1 cellular context compared by ENCODE assay signal in genomic region chr17:54900457-54901229, GRCh38.
TF ChIP-seq lines count a peak whose summit lies in the region.

TOM1L1 (plus strand) TSS chr17:54900852; CDS start chr17:54900866, 14 bp downstream.

TF ChIP-seq in HepG2, 621 proteins besides CTCF, POLR2A, EP300 and RAD21 (continued from another document and continues in another):
- TF ChIP-seq, protein P1, sequence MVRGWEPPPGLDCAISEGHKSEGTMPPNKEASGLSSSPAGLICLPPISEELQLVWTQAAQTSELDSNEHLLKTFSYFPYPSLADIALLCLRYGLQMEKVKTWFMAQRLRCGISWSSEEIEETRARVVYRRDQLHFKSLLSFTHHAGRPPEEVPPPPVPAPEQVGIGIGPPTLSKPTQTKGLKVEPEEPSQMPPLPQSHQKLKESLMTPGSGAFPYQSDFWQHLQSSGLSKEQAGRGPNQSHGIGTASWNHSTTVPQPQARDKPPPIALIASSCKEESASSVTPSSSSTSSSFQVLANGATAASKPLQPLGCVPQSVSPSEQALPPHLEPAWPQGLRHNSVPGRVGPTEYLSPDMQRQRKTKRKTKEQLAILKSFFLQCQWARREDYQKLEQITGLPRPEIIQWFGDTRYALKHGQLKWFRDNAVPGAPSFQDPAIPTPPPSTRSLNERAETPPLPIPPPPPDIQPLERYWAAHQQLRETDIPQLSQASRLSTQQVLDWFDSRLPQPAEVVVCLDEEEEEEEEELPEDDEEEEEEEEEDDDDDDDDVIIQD (CRISPR knock-in tag; IDR thresholded peaks at IDR 0.05; ENCODE audit: low read depth) = peak; percentile 73; the same call in 1 of the 2 replicates
- peak; percentile 89; the same call in 1 of the 2 replicates for TF ChIP-seq REL (CRISPR knock-in tag; conservative IDR thresholded peaks at IDR 0.05)
- 0 out of 2 replicates have a peak, but pooled peaks have one; percentile 11 for TF ChIP-seq ZNF160 (CRISPR knock-in tag; IDR thresholded peaks at IDR 0.05)
- peak; percentile 5; the same call in 1 of the 2 replicates for TF ChIP-seq THAP8 (CRISPR knock-in tag; IDR thresholded peaks at IDR 0.05; ENCODE audit: borderline replicate concordance)
- TF ChIP-seq, protein P2, sequence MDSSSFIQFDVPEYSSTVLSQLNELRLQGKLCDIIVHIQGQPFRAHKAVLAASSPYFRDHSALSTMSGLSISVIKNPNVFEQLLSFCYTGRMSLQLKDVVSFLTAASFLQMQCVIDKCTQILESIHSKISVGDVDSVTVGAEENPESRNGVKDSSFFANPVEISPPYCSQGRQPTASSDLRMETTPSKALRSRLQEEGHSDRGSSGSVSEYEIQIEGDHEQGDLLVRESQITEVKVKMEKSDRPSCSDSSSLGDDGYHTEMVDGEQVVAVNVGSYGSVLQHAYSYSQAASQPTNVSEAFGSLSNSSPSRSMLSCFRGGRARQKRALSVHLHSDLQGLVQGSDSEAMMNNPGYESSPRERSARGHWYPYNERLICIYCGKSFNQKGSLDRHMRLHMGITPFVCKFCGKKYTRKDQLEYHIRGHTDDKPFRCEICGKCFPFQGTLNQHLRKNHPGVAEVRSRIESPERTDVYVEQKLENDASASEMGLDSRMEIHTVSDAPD (CRISPR knock-in tag; IDR thresholded peaks at IDR 0.05) = peak; percentile 85
- 0 out of 2 replicates have a peak, but pooled peaks have one; percentile 15 for TF ChIP-seq PPARG (CRISPR knock-in tag; conservative IDR thresholded peaks at IDR 0.05)
- peak; percentile 61; the same call in 1 of the 2 replicates for TF ChIP-seq ZNF772 (CRISPR knock-in tag; IDR thresholded peaks at IDR 0.05)
- TF ChIP-seq SP4 (CRISPR knock-in tag; IDR thresholded peaks at IDR 0.05) = peak; percentile 86
- TF ChIP-seq ZNF503 (CRISPR knock-in tag; IDR thresholded peaks at IDR 0.05) = no peak
- TF ChIP-seq SAP130 (CRISPR knock-in tag; IDR thresholded peaks at IDR 0.05; ENCODE audit: low read depth) = peak; percentile 74
- TF ChIP-seq, protein P3, sequence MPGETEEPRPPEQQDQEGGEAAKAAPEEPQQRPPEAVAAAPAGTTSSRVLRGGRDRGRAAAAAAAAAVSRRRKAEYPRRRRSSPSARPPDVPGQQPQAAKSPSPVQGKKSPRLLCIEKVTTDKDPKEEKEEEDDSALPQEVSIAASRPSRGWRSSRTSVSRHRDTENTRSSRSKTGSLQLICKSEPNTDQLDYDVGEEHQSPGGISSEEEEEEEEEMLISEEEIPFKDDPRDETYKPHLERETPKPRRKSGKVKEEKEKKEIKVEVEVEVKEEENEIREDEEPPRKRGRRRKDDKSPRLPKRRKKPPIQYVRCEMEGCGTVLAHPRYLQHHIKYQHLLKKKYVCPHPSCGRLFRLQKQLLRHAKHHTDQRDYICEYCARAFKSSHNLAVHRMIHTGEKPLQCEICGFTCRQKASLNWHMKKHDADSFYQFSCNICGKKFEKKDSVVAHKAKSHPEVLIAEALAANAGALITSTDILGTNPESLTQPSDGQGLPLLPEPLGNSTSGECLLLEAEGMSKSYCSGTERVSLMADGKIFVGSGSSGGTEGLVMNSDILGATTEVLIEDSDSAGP (CRISPR knock-in tag; IDR thresholded peaks at IDR 0.05; ENCODE audit: borderline replicate concordance) = peak; percentile 77; the same call in 1 of the 2 replicates
- peak; percentile 80; the same call in 1 of the 2 replicates for TF ChIP-seq ZNF780A (CRISPR knock-in tag; IDR thresholded peaks at IDR 0.05)
- TF ChIP-seq ZNF446 (CRISPR knock-in tag; IDR thresholded peaks at IDR 0.05) = peak; percentile 32; the same call in 1 of the 2 replicates
- TF ChIP-seq ZSCAN25 (CRISPR knock-in tag; IDR thresholded peaks at IDR 0.05) = peak; percentile 63
- 0 out of 2 replicates have a peak, but pooled peaks have one; percentile 11 for TF ChIP-seq ZMYM2 (CRISPR knock-in tag; IDR thresholded peaks at IDR 0.05)
- TF ChIP-seq ZNF589 (CRISPR knock-in tag; conservative IDR thresholded peaks at IDR 0.05) = peak; percentile 80; the same call in 1 of the 2 replicates
- TF ChIP-seq TAF1 (CRISPR knock-in tag; IDR thresholded peaks at IDR 0.05) = peak; percentile 70
- TF ChIP-seq, protein P4, sequence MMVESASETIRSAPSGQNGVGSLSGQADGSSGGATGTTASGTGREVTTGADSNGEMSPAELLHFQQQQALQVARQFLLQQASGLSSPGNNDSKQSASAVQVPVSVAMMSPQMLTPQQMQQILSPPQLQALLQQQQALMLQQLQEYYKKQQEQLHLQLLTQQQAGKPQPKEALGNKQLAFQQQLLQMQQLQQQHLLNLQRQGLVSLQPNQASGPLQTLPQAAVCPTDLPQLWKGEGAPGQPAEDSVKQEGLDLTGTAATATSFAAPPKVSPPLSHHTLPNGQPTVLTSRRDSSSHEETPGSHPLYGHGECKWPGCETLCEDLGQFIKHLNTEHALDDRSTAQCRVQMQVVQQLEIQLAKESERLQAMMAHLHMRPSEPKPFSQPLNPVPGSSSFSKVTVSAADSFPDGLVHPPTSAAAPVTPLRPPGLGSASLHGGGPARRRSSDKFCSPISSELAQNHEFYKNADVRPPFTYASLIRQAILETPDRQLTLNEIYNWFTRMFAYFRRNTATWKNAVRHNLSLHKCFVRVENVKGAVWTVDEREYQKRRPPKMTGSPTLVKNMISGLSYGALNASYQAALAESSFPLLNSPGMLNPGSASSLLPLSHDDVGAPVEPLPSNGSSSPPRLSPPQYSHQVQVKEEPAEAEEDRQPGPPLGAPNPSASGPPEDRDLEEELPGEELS (CRISPR knock-in tag; IDR thresholded peaks at IDR 0.05) = 0 out of 2 replicates have a peak, but pooled peaks have one; percentile 17
- no peak for TF ChIP-seq SP1 (IDR thresholded peaks at IDR 0.05)
- TF ChIP-seq SP1 (CRISPR knock-in tag; IDR thresholded peaks at IDR 0.05) = peak; percentile 48; the same call in 1 of the 2 replicates
- peak; percentile 80 for TF ChIP-seq HIC2 (CRISPR knock-in tag; IDR thresholded peaks at IDR 0.05; ENCODE audit: low read depth)
- peak; percentile 64 for TF ChIP-seq MED1 (CRISPR knock-in tag; IDR thresholded peaks at IDR 0.05)
- TF ChIP-seq CC2D1A (CRISPR knock-in tag; IDR thresholded peaks at IDR 0.05) = no peak
- TF ChIP-seq NONO (IDR thresholded peaks at IDR 0.05) = no peak
- peak; percentile 94 for TF ChIP-seq NONO (CRISPR knock-in tag; conservative IDR thresholded peaks at IDR 0.05)
- TF ChIP-seq NFATC3 (CRISPR knock-in tag; IDR thresholded peaks at IDR 0.05) = no peak
- peak; percentile 64; the same call in 1 of the 2 replicates for TF ChIP-seq ZIK1 (CRISPR knock-in tag; IDR thresholded peaks at IDR 0.05; ENCODE audit: borderline replicate concordance, low read depth)
- TF ChIP-seq ZSCAN29 (CRISPR knock-in tag; conservative IDR thresholded peaks at IDR 0.05) = peak; percentile 76; the same call in 1 of the 2 replicates
- TF ChIP-seq ZNF766 (CRISPR knock-in tag; IDR thresholded peaks at IDR 0.05; ENCODE audit: borderline replicate concordance) = peak; percentile 66; the same call in 1 of the 2 replicates
- no peak for TF ChIP-seq CREM (IDR thresholded peaks at IDR 0.05)
- TF ChIP-seq CREM (CRISPR knock-in tag; IDR thresholded peaks at IDR 0.05) = no peak
- peak; percentile 50; the same call in 1 of the 2 replicates for TF ChIP-seq MTF2 (CRISPR knock-in tag; IDR thresholded peaks at IDR 0.05; ENCODE audit: borderline replicate concordance)
- TF ChIP-seq, protein P5, sequence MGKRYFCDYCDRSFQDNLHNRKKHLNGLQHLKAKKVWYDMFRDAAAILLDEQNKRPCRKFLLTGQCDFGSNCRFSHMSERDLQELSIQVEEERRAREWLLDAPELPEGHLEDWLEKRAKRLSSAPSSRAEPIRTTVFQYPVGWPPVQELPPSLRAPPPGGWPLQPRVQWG (CRISPR knock-in tag; IDR thresholded peaks at IDR 0.05; ENCODE audit: borderline replicate concordance, low read depth) = no peak
- TF ChIP-seq SKI (IDR thresholded peaks at IDR 0.05; ENCODE audit: partially characterized antibody) = no peak
- TF ChIP-seq ZBTB40 (IDR thresholded peaks at IDR 0.05) = no peak
- TF ChIP-seq ZBTB40 (CRISPR knock-in tag; IDR thresholded peaks at IDR 0.05) = peak; percentile 70
- peak; percentile 57 for TF ChIP-seq TAF15 (IDR thresholded peaks at IDR 0.05; ENCODE audit: low read depth, low read length, poor library complexity, severe bottlenecking)
- peak; percentile 88 for TF ChIP-seq KDM2A (CRISPR knock-in tag; IDR thresholded peaks at IDR 0.05; ENCODE audit: borderline replicate concordance, low read depth)
- TF ChIP-seq ZEB1 (IDR thresholded peaks at IDR 0.05; ENCODE audit: insufficient replicate concordance, low read depth) = peak; percentile 46
- TF ChIP-seq NCOR1 (IDR thresholded peaks at IDR 0.05; ENCODE audit: borderline replicate concordance, low read length) = 0 out of 2 replicates have a peak, but pooled peaks have one; percentile 29
